Comparison of ENCODE assay signal across 8 cellular contexts in the genomic region with DNA sequence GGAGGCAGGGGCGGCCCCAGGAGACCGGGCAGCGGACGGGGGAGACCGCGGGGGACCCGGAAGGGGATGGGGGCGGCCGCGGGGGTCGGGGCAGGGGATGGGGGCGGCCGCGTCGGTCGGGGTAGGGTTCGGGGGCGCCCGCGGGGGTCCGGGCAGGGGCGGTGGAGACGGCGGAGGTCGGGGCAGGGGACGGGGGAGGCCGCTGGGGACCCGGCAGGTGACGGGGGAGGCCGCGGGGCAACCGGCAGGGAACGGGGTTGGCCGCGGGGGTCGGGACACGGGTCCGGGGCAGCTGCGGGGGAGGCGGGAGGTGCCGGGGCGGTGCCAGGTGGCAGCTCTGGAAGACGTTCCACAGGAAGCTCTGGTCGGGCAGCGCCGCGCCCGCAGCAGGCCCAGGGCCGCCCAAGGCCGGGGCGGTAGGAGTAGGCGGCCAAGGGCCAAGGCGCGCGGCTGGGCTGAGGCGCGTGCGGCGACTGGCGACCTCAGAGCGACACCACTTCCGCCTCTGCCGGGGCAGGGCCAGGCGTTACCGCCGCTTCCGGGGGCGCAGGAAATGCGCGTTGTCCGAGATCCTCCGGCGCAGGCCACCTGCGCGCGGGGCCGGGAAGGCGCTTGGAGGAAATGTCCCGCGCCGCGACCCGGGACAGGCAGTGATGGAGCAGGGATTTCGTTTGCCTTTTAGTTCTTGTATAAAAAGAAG. TPM values are rescaled to one million over a fixed set of nuclear protein-coding genes. Genes with fewer than 3 reads are reported as not detected.
DNase-seq lines count a peak whose midpoint lies in the region; ATAC-seq and TF ChIP-seq lines count a peak whose summit lies in the region.
"Not testable (repeated sequence)": the region's sequence is repeated elsewhere in the genome, so short reads cannot be mapped to it uniquely, and the experiment has no call there.

No MANE protein-coding gene starts in this region.

- H3K27me3 Mint-ChIP-seq in CD4-positive, alpha-beta T cell, result not testable (repeated sequence)

- H3K36me3 ChIP-seq in SJCRH30, result not testable (repeated sequence)

- not testable (repeated sequence) for H3K9me3 Mint-ChIP-seq in CD4-positive, alpha-beta T cell

- not testable (repeated sequence) for H3K36me3 Mint-ChIP-seq in CD4-positive, alpha-beta T cell (ENCODE audit: low read depth)

- H3K27ac ChIP-seq in CD4-positive, alpha-beta T cell (ENCODE audit: low read depth, low read length); SJCRH30: not testable (repeated sequence)

- not testable (repeated sequence) for H3K9me3 ChIP-seq in CD4-positive, alpha-beta T cell (ENCODE audit: control insufficient read depth, low read length); SJCRH30 (replicated peaks)

- CTCF ChIA-PET in CD4-positive, alpha-beta T cell (lab: Charles Lee), result not testable (repeated sequence)

- intact Hi-C loops in CD4-positive, alpha-beta T cell (cut with DNase I, micrococcal nuclease), result not testable (repeated sequence)

- peak overlapping the region; percentile 83 for H3K27ac Mint-ChIP-seq in CD4-positive, alpha-beta T cell

- TF ChIP-seq CTCF in CD4-positive, alpha-beta T cell (IDR thresholded peaks at IDR 0.05); fibroblast of the aortic adventitia (IDR thresholded peaks at IDR 0.05; ENCODE audit: insufficient read depth, low read length): not testable (repeated sequence)

- peak overlapping the region; percentile 92 for H3K4me3 Mint-ChIP-seq in CD4-positive, alpha-beta T cell

- H3K27me3 ChIP-seq in CD4-positive, alpha-beta T cell (ENCODE audit: control insufficient read depth, insufficient read depth, low read length); SJCRH30: not testable (repeated sequence)

- POLR2A ChIA-PET in CD4-positive, alpha-beta T cell (lab: Charles Lee), result not testable (repeated sequence)

- not testable (repeated sequence) for H3K4me1 ChIP-seq in SJCRH30

- peaks cover 30% of the 10 kb centered on the region for H3K4me1 Mint-ChIP-seq in CD4-positive, alpha-beta T cell (ENCODE audit: low read depth)

- peak; percentile 86 for ATAC-seq in CD4-positive, alpha-beta T cell (ENCODE audit: poor library complexity)
- ATAC-seq in GM19395 (IDR thresholded peaks at IDR 0.05; ENCODE audit: unreplicated experiment), result peak; percentile 97
- ATAC-seq in HG03135 (IDR thresholded peaks at IDR 0.05; ENCODE audit: unreplicated experiment), result peak; percentile 99

- peak; percentile 36 to 70 (median 58) for DNase-seq in CD4-positive, alpha-beta T cell
- peak; percentile 49 to 51 for DNase-seq in SJCRH30
- DNase-seq in activated gamma-delta T cell treated with anti-CD3 and anti-CD28 coated beads, Interleukin-2, amount 50 U/mL, for 16 hours (ENCODE audit: low read depth), result peak; percentile 53
- peak; percentile 55 for DNase-seq in fibroblast of the aortic adventitia (ENCODE audit: low read depth)
- DNase-seq in middle frontal gyrus (ENCODE audit: extremely low spot score, low spot score), result peak; percentile 39
- peak; percentile 54 to 65 (median 64) for DNase-seq in stimulated activated CD4-positive, alpha-beta T cell treated with anti-CD3 and anti-CD28 coated beads, TNF-alpha, amount 100 ng/mL, for 48 hours (ENCODE audit: low read depth in 3 of 3)

- H3K4me3 ChIP-seq in SJCRH30 (peak overlapping the region; percentile 56), fibroblast of the aortic adventitia (ENCODE audit: low read depth, low read length) (peak overlapping the region; percentile 62)

RNA-seq across cellular contexts. Expression of gene TNK2, which starts 45.9 kb away (rescaled TPM):
- 100 to 1,000 TPM; 161 to 171 TPM for total RNA-seq in CD4-positive, alpha-beta T cell
- 17.4 and 21.8 TPM in 2 replicates for total RNA-seq in SJCRH30 (2014; rRNA removed; shearing (Covaris generic))
- total RNA-seq in fibroblast of the aortic adventitia (ENCODE audit: low replicate concordance), result 7.1 and 10.8 TPM in 2 replicates
